10 cellular contexts compared by ENCODE assay signal in genomic region chr5:88251048-88251711, GRCh38. TPM values are rescaled to one million over a fixed set of nuclear protein-coding genes. Genes with fewer than 3 reads are reported as not detected.
DNase-seq lines count a peak whose midpoint lies in the region; ATAC-seq, FAIRE-seq and TF ChIP-seq lines count a peak whose summit lies in the region.
"Had no signal": no experiment of that assay in that cellular context is flagged by ENCODE, and none has a peak within 500 bp of the region (broad histone marks: within the 10 kb centered on the region; RNA-seq: fewer than 3 reads in every experiment).

No MANE protein-coding gene starts in this region.

- peaks cover 72% of the 10 kb centered on the region for H3K36me3 Mint-ChIP-seq in activated T-cell treated with anti-CD3 and anti-CD28 coated beads, Interleukin-2, amount 50 U/mL, for 24 hours (ENCODE audit: low read depth)
- H3K36me3 Mint-ChIP-seq in activated CD8-positive, alpha-beta T cell treated with anti-CD3 and anti-CD28 coated beads, Interleukin-2, amount 10 ng/mL, durations not matched to agents 7 days and 5 days (ENCODE audit: low read depth): peaks cover 36% of the 10 kb centered on the region

- no peaks in the 10 kb centered on the region for H3K27me3 Mint-ChIP-seq in activated T-cell treated with anti-CD3 and anti-CD28 coated beads, Interleukin-2, amount 50 U/mL, for 24 hours
- H3K27me3 Mint-ChIP-seq in activated CD8-positive, alpha-beta T cell treated with anti-CD3 and anti-CD28 coated beads, Interleukin-2, amount 10 ng/mL, durations not matched to agents 7 days and 5 days (ENCODE audit: low read depth): no peaks in the 10 kb centered on the region

- peak overlapping the region; percentile 36 for H3K4me3 Mint-ChIP-seq in activated T-cell treated with anti-CD3 and anti-CD28 coated beads, Interleukin-2, amount 50 U/mL, for 24 hours
- no peak overlapping the region for H3K4me3 Mint-ChIP-seq in activated CD8-positive, alpha-beta T cell treated with anti-CD3 and anti-CD28 coated beads, Interleukin-2, amount 10 ng/mL, durations not matched to agents 7 days and 5 days
- H3K4me3 Mint-ChIP-seq: endodermal cell had no signal

- no peak for TF ChIP-seq CTCF in D721Med (IDR thresholded peaks at IDR 0.05; ENCODE audit: insufficient read depth, missing control alignments)

- FAIRE-seq in D721Med (lab: Jason Lieb, UNC): no peak

- CTCF ChIA-PET in activated CD8-positive, alpha-beta T cell treated with anti-CD3 and anti-CD28 coated beads, Interleukin-2, amount 10 ng/mL, durations not matched to agents 7 days and 5 days (lab: Charles Lee): no interaction called here

- H3K27ac Mint-ChIP-seq in activated T-cell treated with anti-CD3 and anti-CD28 coated beads, Interleukin-2, amount 50 U/mL, for 24 hours: peak overlapping the region; percentile 92
- H3K27ac Mint-ChIP-seq in activated CD8-positive, alpha-beta T cell treated with anti-CD3 and anti-CD28 coated beads, Interleukin-2, amount 10 ng/mL, durations not matched to agents 7 days and 5 days: peak overlapping the region; percentile 74
- H3K27ac Mint-ChIP-seq: endodermal cell had no signal

- peaks cover 5% of the 10 kb centered on the region for H3K9me3 Mint-ChIP-seq in activated T-cell treated with anti-CD3 and anti-CD28 coated beads, Interleukin-2, amount 50 U/mL, for 24 hours
- H3K9me3 Mint-ChIP-seq in activated CD8-positive, alpha-beta T cell treated with anti-CD3 and anti-CD28 coated beads, Interleukin-2, amount 10 ng/mL, durations not matched to agents 7 days and 5 days (ENCODE audit: insufficient read depth): no peaks in the 10 kb centered on the region
- H3K9me3 Mint-ChIP-seq: endodermal cell had no signal

- POLR2A ChIA-PET in activated CD8-positive, alpha-beta T cell treated with anti-CD3 and anti-CD28 coated beads, Interleukin-2, amount 10 ng/mL, durations not matched to agents 7 days and 5 days (lab: Charles Lee): no interaction called here

- peak; percentile 32 for DNase-seq in activated T-cell treated with anti-CD3 and anti-CD28 coated beads, Interleukin-2, amount 50 U/mL, for 24 hours
- DNase-seq in activated T-cell treated with anti-CD3 and anti-CD28 coated beads for 4 hours (no peak), renal cortical epithelial cell (ENCODE audit: low read depth) (peak; percentile 14), D721Med (ENCODE audit: insufficient read length, low spot score) (no peak), NCI-H1048 (lab: John Stamatoyannopoulos, UW) (no peak), dedifferentiated amniotic fluid mesenchymal stem cell (ENCODE audit: extremely low spot score) (no peak)
- DNase-seq in activated CD8-positive, alpha-beta T cell treated with anti-CD3 and anti-CD28 coated beads, Interleukin-2, amount 10 ng/mL, durations not matched to agents 7 days and 5 days: peak; percentile 44
- DNase-seq: endodermal cell, NCI-H1436 had no signal

- ATAC-seq in HG03103 (IDR thresholded peaks at IDR 0.05; ENCODE audit: low read depth, unreplicated experiment): peak; percentile 49
- peak; percentile 94 for ATAC-seq in activated CD8-positive, alpha-beta T cell treated with anti-CD3 and anti-CD28 coated beads, Interleukin-2, amount 10 ng/mL, durations not matched to agents 7 days and 5 days

- H3K4me1 Mint-ChIP-seq in activated T-cell treated with anti-CD3 and anti-CD28 coated beads, Interleukin-2, amount 50 U/mL, for 24 hours (ENCODE audit: low read depth): peaks cover 79% of the 10 kb centered on the region
- peaks cover 33% of the 10 kb centered on the region for H3K4me1 Mint-ChIP-seq in activated CD8-positive, alpha-beta T cell treated with anti-CD3 and anti-CD28 coated beads, Interleukin-2, amount 10 ng/mL, durations not matched to agents 7 days and 5 days (ENCODE audit: low read depth)

RNA-seq across cellular contexts. Expression of gene TMEM161B, which starts 17.5 kb away (rescaled TPM):
- total RNA-seq in activated CD8-positive, alpha-beta T cell treated with anti-CD3 and anti-CD28 coated beads, Interleukin-2, amount 10 ng/mL, durations not matched to agents 7 days and 5 days: 10 to 100 TPM; 22.7 to 23.9 TPM
- 17.4 and 19.4 TPM in 2 replicates for total RNA-seq in renal cortical epithelial cell

Comparison
In these comparisons a context has a peak if more than half of its experiments do, and no peak if none do; other contexts are left out.
1. DNase-seq: peak in activated T-cell treated with anti-CD3 and anti-CD28 coated beads, Interleukin-2, amount 50 U/mL, for 24 hours (single experiment), activated CD8-positive, alpha-beta T cell treated with anti-CD3 and anti-CD28 coated beads, Interleukin-2, amount 10 ng/mL, durations not matched to agents 7 days and 5 days (single experiment) and renal cortical epithelial cell (single experiment); none in activated T-cell treated with anti-CD3 and anti-CD28 coated beads for 4 hours (single experiment), D721Med (single experiment), NCI-H1048 (single experiment) and dedifferentiated amniotic fluid mesenchymal stem cell (single experiment).